Comparison of ENCODE assay signal across 11 cellular contexts in the genomic region with DNA sequence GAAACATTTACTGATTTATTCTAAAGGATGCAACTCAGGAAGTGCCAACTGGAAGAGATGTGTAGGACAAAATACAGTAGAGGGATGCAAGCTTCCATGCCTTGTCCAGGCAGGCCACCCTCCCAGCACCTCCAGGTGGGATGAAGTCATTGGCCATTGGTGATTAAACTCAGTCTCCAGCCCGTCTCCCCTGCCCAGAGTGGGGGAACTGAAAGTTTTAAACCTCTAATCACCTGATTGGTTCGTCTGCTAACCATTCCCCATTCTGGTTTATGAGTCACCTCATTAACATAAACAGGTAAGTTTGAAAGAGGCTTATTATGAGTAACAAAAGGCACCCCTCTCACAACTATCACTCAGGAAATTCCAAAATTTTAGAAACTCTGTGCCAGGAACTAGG.
DNase-seq lines count a peak whose midpoint lies in the region; ATAC-seq lines count a peak whose summit lies in the region.
"Had no signal": no experiment of that assay in that cellular context is flagged by ENCODE, and none has a peak within 500 bp of the region (broad histone marks: within the 10 kb centered on the region; RNA-seq: fewer than 3 reads in every experiment).

No MANE protein-coding gene starts in this region.

- H3K36me3 Mint-ChIP-seq in memory B cell: peaks cover 36% of the 10 kb centered on the region

- peaks cover 1% of the 10 kb centered on the region for H3K9me3 Mint-ChIP-seq in memory B cell

- no peak for DNase-seq in activated CD4-positive, CD25-positive, alpha-beta regulatory T cell (lab: John Stamatoyannopoulos, UW)
- DNase-seq in memory B cell (ENCODE audit: low spot score in 2 of 2) (no peak), NCI-H510A (lab: John Stamatoyannopoulos, UW) (no peak), SHP77 treated with DMSO at 0.1 percent for 48 hours (lab: John Stamatoyannopoulos, UW) (no peak), NCI-H2227 (lab: John Stamatoyannopoulos, UW; ENCODE audit: unreplicated experiment) (no peak)
- DNase-seq: 8988T; NCI-H1105 treated with DMSO at 0.1 percent for 48 hours; NK-92 treated with Interleukin-12 subunit alpha and Interleukin-12 subunit beta, amount 100 ng/mL, for 24 hours had no signal

- peaks cover 80% of the 10 kb centered on the region for H3K4me1 Mint-ChIP-seq in memory B cell

- peak; percentile 19 to 42 for ATAC-seq in activated CD4-positive, CD25-positive, alpha-beta regulatory T cell treated with anti-CD3 and anti-CD28 coated beads, Interleukin-2, amount 50 U/mL, for 24 hours
- peak; percentile 24 for ATAC-seq in GM21390 (IDR thresholded peaks at IDR 0.05; ENCODE audit: unreplicated experiment)
- ATAC-seq in HG03571 (IDR thresholded peaks at IDR 0.05; ENCODE audit: unreplicated experiment): peak; percentile 24
- peak; percentile 47 for ATAC-seq in memory B cell (ENCODE audit: low read depth)

- H3K4me3 Mint-ChIP-seq in memory B cell: no peak overlapping the region

- no peaks in the 10 kb centered on the region for H3K27me3 Mint-ChIP-seq in memory B cell

- H3K27ac Mint-ChIP-seq in memory B cell: peak overlapping the region; percentile 93
